Comparison of ENCODE assay signal across 17 cellular contexts in genomic region chr1:200528838-200529565, GRCh38.
DNase-seq lines count a peak whose midpoint lies in the region; ATAC-seq lines count a peak whose summit lies in the region.
"Had no signal": no experiment of that assay in that cellular context is flagged by ENCODE, and none has a peak within 500 bp of the region (broad histone marks: within the 10 kb centered on the region; RNA-seq: fewer than 3 reads in every experiment).

No MANE protein-coding gene starts in this region.

- DNase-seq in activated naive CD4-positive, alpha-beta T cell treated with anti-CD3 and anti-CD28 coated beads, Interleukin-2, amount 10 ng/mL, durations not matched to agents 7 days and 5 days = no peak
- no peak for DNase-seq in activated naive CD4-positive, alpha-beta T cell treated with anti-CD3 and anti-CD28 coated beads, Interleukin-2, amount 50 U/mL, for 16 hours
- peak; percentile 23 for DNase-seq in Karpas-422
- peak; percentile 76 for DNase-seq in left kidney (ENCODE audit: low read depth, low spot score)
- no peak for DNase-seq in effector CD4-positive, alpha-beta T cell
- DNase-seq in DMS114 treated with DMSO at 0.1 percent for 48 hours (lab: John Stamatoyannopoulos, UW; ENCODE audit: unreplicated experiment) = no peak
- DNase-seq: BE2C; CD4-positive, CD25-positive, alpha-beta regulatory T cell; EL; NCI-H1105; NCI-H1694; NCI-H2081 treated with DMSO at 0.1 percent for 48 hours; NCI-H2227 treated with DMSO at 0.1 percent for 48 hours; NCI-H510A treated with DMSO at 0.1 percent for 48 hours had no signal

- H3K79me2 ChIP-seq in Karpas-422 (ENCODE audit: low read length) = no peaks in the 10 kb centered on the region

- H2AFZ ChIP-seq in Karpas-422 (ENCODE audit: low read length) = no peak overlapping the region

- H3K27ac ChIP-seq in Karpas-422 (ENCODE audit: low read length) = no peak overlapping the region

- no peak for ATAC-seq in HG02588 (IDR thresholded peaks at IDR 0.05; ENCODE audit: unreplicated experiment)
- ATAC-seq: GM12878 had no signal

- H3K27ac Mint-ChIP-seq in activated naive CD4-positive, alpha-beta T cell treated with anti-CD3 and anti-CD28 coated beads, Interleukin-2, amount 10 ng/mL, durations not matched to agents 7 days and 5 days = peak overlapping the region; percentile 28
- H3K27ac Mint-ChIP-seq: IgD-negative memory B cell had no signal

- no peak overlapping the region for H3K4me3 ChIP-seq in Karpas-422 (ENCODE audit: low read length)
- H3K4me3 ChIP-seq: GM12878 had no signal

- peaks cover 14% of the 10 kb centered on the region for H3K4me1 ChIP-seq in Karpas-422 (ENCODE audit: low read length)
- H3K4me1 ChIP-seq: BE2C had no signal

- peaks cover 38% of the 10 kb centered on the region for H3K4me1 Mint-ChIP-seq in activated naive CD4-positive, alpha-beta T cell treated with anti-CD3 and anti-CD28 coated beads, Interleukin-2, amount 10 ng/mL, durations not matched to agents 7 days and 5 days

- H4K20me1 ChIP-seq in Karpas-422 (ENCODE audit: insufficient read depth, low read depth, low read length) = no peaks in the 10 kb centered on the region

- no peaks in the 10 kb centered on the region for H3K36me3 Mint-ChIP-seq in activated naive CD4-positive, alpha-beta T cell treated with anti-CD3 and anti-CD28 coated beads, Interleukin-2, amount 10 ng/mL, durations not matched to agents 7 days and 5 days
- H3K36me3 Mint-ChIP-seq: CD4-positive, CD25-positive, alpha-beta regulatory T cell had no signal

- H3K4me2 ChIP-seq in Karpas-422 (ENCODE audit: low read depth, low read length, poor library complexity, severe bottlenecking) = no peak overlapping the region

- no peak overlapping the region for H3K9ac ChIP-seq in Karpas-422 (ENCODE audit: low read length)

- no peaks in the 10 kb centered on the region for H3K9me2 ChIP-seq in Karpas-422 (replicated peaks; ENCODE audit: insufficient read depth, low read length)

- CTCF ChIA-PET in activated naive CD4-positive, alpha-beta T cell treated with anti-CD3 and anti-CD28 coated beads, Interleukin-2, amount 10 ng/mL, durations not matched to agents 7 days and 5 days (lab: Charles Lee) = interaction anchor here (1.5 kb wide), 2 partner anchors 19 to 376 kb away, joined by 3 read pairs; no protein-coding TSS in a partner anchor

- no peaks in the 10 kb centered on the region for H3K9me3 ChIP-seq in Karpas-422 (ENCODE audit: low read length)
- H3K9me3 ChIP-seq: BE2C had no signal

- H3K9me3 Mint-ChIP-seq in activated naive CD4-positive, alpha-beta T cell treated with anti-CD3 and anti-CD28 coated beads, Interleukin-2, amount 10 ng/mL, durations not matched to agents 7 days and 5 days = no peaks in the 10 kb centered on the region
- H3K9me3 Mint-ChIP-seq: CD4-positive, CD25-positive, alpha-beta regulatory T cell; IgD-negative memory B cell had no signal

- no peaks in the 10 kb centered on the region for H3K27me3 ChIP-seq in Karpas-422 (ENCODE audit: low read length)
- H3K27me3 ChIP-seq: BE2C had no signal

- peaks cover 11% of the 10 kb centered on the region for H3K27me3 Mint-ChIP-seq in activated naive CD4-positive, alpha-beta T cell treated with anti-CD3 and anti-CD28 coated beads, Interleukin-2, amount 10 ng/mL, durations not matched to agents 7 days and 5 days

- H3K4me3 Mint-ChIP-seq in activated naive CD4-positive, alpha-beta T cell treated with anti-CD3 and anti-CD28 coated beads, Interleukin-2, amount 10 ng/mL, durations not matched to agents 7 days and 5 days = no peak overlapping the region
- H3K4me3 Mint-ChIP-seq: CD4-positive, CD25-positive, alpha-beta regulatory T cell; IgD-negative memory B cell had no signal

- no peaks in the 10 kb centered on the region for H3K36me3 ChIP-seq in Karpas-422 (ENCODE audit: insufficient read depth, low read length)
- H3K36me3 ChIP-seq: BE2C had no signal

Comparison
In these comparisons a context has a peak if more than half of its experiments do, and no peak if none do; other contexts are left out.
1. DNase-seq: peak in Karpas-422 (single experiment) and left kidney (single experiment); none in activated naive CD4-positive, alpha-beta T cell treated with anti-CD3 and anti-CD28 coated beads, Interleukin-2, amount 10 ng/mL, durations not matched to agents 7 days and 5 days (single experiment), activated naive CD4-positive, alpha-beta T cell treated with anti-CD3 and anti-CD28 coated beads, Interleukin-2, amount 50 U/mL, for 16 hours (single experiment), effector CD4-positive, alpha-beta T cell (single experiment) and DMS114 treated with DMSO at 0.1 percent for 48 hours (single experiment).